Comparison of ENCODE assay signal across 1 cellular context in genomic region chr12:12909995-12910391, GRCh38.
TF ChIP-seq lines count a peak whose summit lies in the region.

No MANE protein-coding gene starts in this region.

TF ChIP-seq in IMR-90, 13 proteins besides CTCF, POLR2A, EP300 and RAD21 (continued from another document):
- TF ChIP-seq RCOR1 (IDR thresholded peaks at IDR 0.05; ENCODE audit: insufficient replicate concordance, low read length) (no peak), SMC3 (IDR thresholded peaks at IDR 0.05; ENCODE audit: low read depth, low read length) (no peak), MXI1 (IDR thresholded peaks at IDR 0.05; ENCODE audit: borderline replicate concordance, low read depth, low read length) (no peak), RFX5 (IDR thresholded peaks at IDR 0.05; ENCODE audit: low read depth, low read length) (no peak), NFE2L2 (IDR thresholded peaks at IDR 0.05; ENCODE audit: low read depth, low read length) (no peak), FOS (IDR thresholded peaks at IDR 0.05; ENCODE audit: low read depth, low read length) (no peak), USF2 (IDR thresholded peaks at IDR 0.05; ENCODE audit: low read depth, low read length) (no peak), MAZ (IDR thresholded peaks at IDR 0.05; ENCODE audit: borderline replicate concordance, low read depth, low read length) (no peak)
TF ChIP-seq in IMR-90: peak in this region for 0.
